In genomic region chr17:37089998-37090397, GRCh38 we compare ENCODE assay signal across 9 cellular contexts.
DNase-seq lines count a peak whose midpoint lies in the region; ATAC-seq, FAIRE-seq and TF ChIP-seq lines count a peak whose summit lies in the region.
"Had no signal": no experiment of that assay in that cellular context is flagged by ENCODE, and none has a peak within 500 bp of the region (broad histone marks: within the 10 kb centered on the region; RNA-seq: fewer than 3 reads in every experiment).

No MANE protein-coding gene starts in this region.

- no peak for TF ChIP-seq POLR2A in H54 (IDR thresholded peaks at IDR 0.05; ENCODE audit: low read depth, low read length)

- peak; percentile 34 for DNase-seq in stimulated activated CD4-positive, alpha-beta T cell treated with anti-CD3 and anti-CD28 coated beads, Interleukin-15, amount 100 ng/mL, for 24 hours
- no peak for DNase-seq in stimulated activated CD4-positive, alpha-beta T cell treated with anti-CD3 and anti-CD28 coated beads, Interleukin-12 subunit alpha, Interleukin-12 subunit beta, amount 100 ng/mL, for 4 hours
- DNase-seq in immature natural killer cell (peak; percentile 83 to 92 (median 90)), upper lobe of right lung (no peak), H54 (ENCODE audit: insufficient read length, low spot score) (no peak), HEK293T (ENCODE audit: extremely low spot score) (no peak), GM23248 (no peak)

- in situ Hi-C loops in GM23248 (cut with MboI) = no loop called here

- FAIRE-seq in H54 (lab: Jason Lieb, UNC) = no peak
- FAIRE-seq: colon had no signal

- H3K27me3 ChIP-seq in upper lobe of right lung (no peaks in the 10 kb centered on the region), GM23248 (replicated peaks; ENCODE audit: insufficient read depth) (no peaks in the 10 kb centered on the region)

- no peak for TF ChIP-seq CTCF in upper lobe of right lung (IDR thresholded peaks at IDR 0.05)

- POLR2A ChIA-PET in HEK293T (lab: Yijun Ruan, JAX) = no interaction called here

- no peak overlapping the region for H2AFZ ChIP-seq in GM23248

- H3K4me3 Mint-ChIP-seq in immature natural killer cell = peak overlapping the region; percentile 66 to 88 (median 77)

- 92 to 93% methylated on average over 6 of the region's 6 CpGs for WGBS in GM23248 (ENCODE audit: low coverage in 1 of 2, low lambda C conversion rate in 2 of 2, missing lambda C conversion rate in 2 of 2), 2 experiments

- H3K27ac Mint-ChIP-seq in immature natural killer cell = peak overlapping the region; percentile 98 to 100 (median 98)

- peaks cover 0 to 15% (median 2%) of the 10 kb centered on the region in 3 donors for H3K36me3 Mint-ChIP-seq in immature natural killer cell

- peaks cover 73 to 82% of the 10 kb centered on the region in 2 donors for H3K4me1 Mint-ChIP-seq in immature natural killer cell

- H3K9me3 Mint-ChIP-seq in immature natural killer cell = no peaks in the 10 kb centered on the region

- H3K36me3 ChIP-seq in upper lobe of right lung = peaks cover 59% of the 10 kb centered on the region
- H3K36me3 ChIP-seq in GM23248 (ENCODE audit: low read depth) = no peaks in the 10 kb centered on the region; the same call in 1 of the 2 replicates

- peaks cover 0 to 7% (median 5%) of the 10 kb centered on the region in 3 donors for H3K27me3 Mint-ChIP-seq in immature natural killer cell (ENCODE audit: low read depth in 3 of 3)

- H3K4me3 ChIP-seq in upper lobe of right lung (no peak overlapping the region), GM23248 (no peak overlapping the region)

- no peaks in the 10 kb centered on the region for H3K9me3 ChIP-seq in upper lobe of right lung
- H3K9me3 ChIP-seq in GM23248 (ENCODE audit: low read depth) = no peaks in the 10 kb centered on the region

- peak overlapping the region; percentile 25 for H3K27ac ChIP-seq in upper lobe of right lung
- no peak overlapping the region for H3K27ac ChIP-seq in GM23248

- H3K79me2 ChIP-seq in GM23248 (ENCODE audit: insufficient read depth) = no peaks in the 10 kb centered on the region

- H3F3A ChIP-seq in GM23248 (ENCODE audit: insufficient read depth) = no peaks in the 10 kb centered on the region

- no peaks in the 10 kb centered on the region for H4K20me1 ChIP-seq in GM23248 (ENCODE audit: insufficient read depth)

- CTCF ChIA-PET in HEK293T (lab: Yijun Ruan, JAX) = no interaction called here

- no peaks in the 10 kb centered on the region for H3K9me2 ChIP-seq in GM23248 (ENCODE audit: insufficient read depth)

- no peak overlapping the region for H3K9ac ChIP-seq in GM23248

- peak; percentile 97 for ATAC-seq in activated CD4-positive, CD25-positive, alpha-beta regulatory T cell treated with anti-CD3 and anti-CD28 coated beads, Interleukin-2, amount 50 U/mL, for 24 hours
- ATAC-seq in upper lobe of right lung = peak; percentile 68

- intact Hi-C loops in upper lobe of right lung (cut with DNase I) = no loop called here

- no peaks in the 10 kb centered on the region for H3K4me1 ChIP-seq in upper lobe of right lung
- no peaks in the 10 kb centered on the region for H3K4me1 ChIP-seq in GM23248 (ENCODE audit: insufficient read depth)

- H3K4me2 ChIP-seq in GM23248 (ENCODE audit: unreplicated experiment) = no peak overlapping the region

TF ChIP-seq in HEK293T, 16 proteins besides CTCF, POLR2A, EP300 and RAD21:
- TF ChIP-seq L3MBTL2 (conservative IDR thresholded peaks at IDR 0.05) (no peak), BHLHE40 (IDR thresholded peaks at IDR 0.05; ENCODE audit: borderline replicate concordance) (no peak), SUZ12 (IDR thresholded peaks at IDR 0.05) (no peak), PKNOX1 (IDR thresholded peaks at IDR 0.05) (no peak), ARNT (IDR thresholded peaks at IDR 0.05) (no peak), ELF4 (IDR thresholded peaks at IDR 0.05) (no peak), FOXK2 (IDR thresholded peaks at IDR 0.05) (no peak), CTBP1 (IDR thresholded peaks at IDR 0.05; ENCODE audit: borderline replicate concordance) (no peak), FOXM1 (IDR thresholded peaks at IDR 0.05; ENCODE audit: borderline replicate concordance) (no peak)

Comparison
In these comparisons a context has a peak if more than half of its experiments do, and no peak if none do; other contexts are left out.
1. DNase-seq: peak in stimulated activated CD4-positive, alpha-beta T cell treated with anti-CD3 and anti-CD28 coated beads, Interleukin-15, amount 100 ng/mL, for 24 hours (single experiment) and immature natural killer cell (3 of 3); none in stimulated activated CD4-positive, alpha-beta T cell treated with anti-CD3 and anti-CD28 coated beads, Interleukin-12 subunit alpha, Interleukin-12 subunit beta, amount 100 ng/mL, for 4 hours (single experiment), upper lobe of right lung (single experiment), H54 (single experiment), HEK293T (single experiment) and GM23248 (single experiment).